In the genomic region with DNA sequence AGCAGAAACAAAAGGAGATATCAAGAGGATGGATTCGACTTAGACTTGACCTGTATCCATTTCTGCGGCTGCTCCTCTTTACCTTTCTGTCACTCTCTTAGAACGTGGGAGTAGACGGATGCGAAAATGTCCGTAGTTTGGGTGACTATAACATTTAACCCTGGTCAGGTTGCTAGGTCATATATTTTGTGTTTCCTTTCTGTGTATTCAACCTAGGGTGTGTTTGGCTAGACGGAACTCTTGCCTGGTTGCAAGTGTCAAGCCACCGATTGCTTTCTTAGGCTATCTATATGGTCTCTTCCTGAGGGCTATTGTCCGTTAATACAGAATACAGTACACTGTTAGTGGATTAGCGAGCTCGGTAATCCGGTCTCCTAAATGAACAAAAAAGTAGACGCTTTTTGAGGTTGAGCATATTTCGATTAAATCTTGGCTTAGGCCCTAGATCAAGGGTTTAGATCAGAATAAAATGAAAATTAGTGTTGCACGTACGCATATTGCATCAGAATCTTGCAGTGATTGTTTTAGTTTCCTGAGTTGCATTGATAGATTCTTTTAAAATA, we compare ENCODE assay signal across 1 cellular context.
TF ChIP-seq lines count a peak whose summit lies in the region.

No MANE protein-coding gene starts in this region.

TF ChIP-seq in WTC11, 78 proteins besides CTCF, POLR2A, EP300 and RAD21 (continued from another document):
- TF ChIP-seq GABPB1 (CRISPR knock-in tag; IDR thresholded peaks at IDR 0.05) (peak; percentile 46; the same call in 1 of the 2 replicates), FOXP1 (CRISPR knock-in tag; IDR thresholded peaks at IDR 0.05; ENCODE audit: borderline replicate concordance) (no peak), EMX1 (CRISPR knock-in tag; IDR thresholded peaks at IDR 0.05) (no peak), JUN (CRISPR knock-in tag; IDR thresholded peaks at IDR 0.05) (no peak)
